In genomic region chr6:117534974-117535373, GRCh38 we compare ENCODE assay signal across 16 cellular contexts. TPM values are rescaled to one million over a fixed set of nuclear protein-coding genes. Genes with fewer than 3 reads are reported as not detected.
DNase-seq lines count a peak whose midpoint lies in the region; ATAC-seq and TF ChIP-seq lines count a peak whose summit lies in the region.
"Had no signal": no experiment of that assay in that cellular context is flagged by ENCODE, and none has a peak within 500 bp of the region (broad histone marks: within the 10 kb centered on the region; RNA-seq: fewer than 3 reads in every experiment).

No MANE protein-coding gene starts in this region.

- H3F3A ChIP-seq in neural progenitor cell (ENCODE audit: low read depth), result no peaks in the 10 kb centered on the region

- H4K20me1 ChIP-seq in BLaER1 treated with 17β-estradiol and CSF1 and Interleukin-3, amounts not matched to agents 10 nM and 100 nM, result no peaks in the 10 kb centered on the region
- no peaks in the 10 kb centered on the region for H4K20me1 ChIP-seq in hepatocyte (ENCODE audit: insufficient read depth, poor library complexity, severe bottlenecking)
- no peaks in the 10 kb centered on the region for H4K20me1 ChIP-seq in neural progenitor cell (ENCODE audit: low read depth)

- no peak for TF ChIP-seq POLR2A in esophagus squamous epithelium (IDR thresholded peaks at IDR 0.05)

- H3K4me2 ChIP-seq in BLaER1 treated with 17β-estradiol and CSF1 and Interleukin-3, amounts not matched to agents 10 nM and 100 nM, result peak overlapping the region in 6 of 11 experiments; percentile 0 to 45 (median 22); a peak in 5 of 22 replicates
- H3K4me2 ChIP-seq in hepatocyte, result no peak overlapping the region
- peak overlapping the region; percentile 51 for H3K4me2 ChIP-seq in neural progenitor cell
- H3K4me2 ChIP-seq: GM23338, KMS-11 had no signal

- no peaks in the 10 kb centered on the region for H3K9me2 ChIP-seq in hepatocyte (replicated peaks; ENCODE audit: insufficient read depth)

- no peak for ATAC-seq in SK-N-SH treated with all-trans-retinoic acid at 6 μM for 48 hours
- ATAC-seq in activated naive CD8-positive, alpha-beta T cell treated with anti-CD3 and anti-CD28 coated beads, Interleukin-2, amount 50 U/mL, for 24 hours, result no peak
- ATAC-seq: GM23338 had no signal

- H3K27me3 ChIP-seq in BLaER1 treated with 17β-estradiol and CSF1 and Interleukin-3, amounts not matched to agents 10 nM and 100 nM, result no peaks in the 10 kb centered on the region
- no peaks in the 10 kb centered on the region for H3K27me3 ChIP-seq in hepatocyte
- no peaks in the 10 kb centered on the region for H3K27me3 ChIP-seq in neural progenitor cell
- no peaks in the 10 kb centered on the region for H3K27me3 ChIP-seq in esophagus squamous epithelium

- TF ChIP-seq CTCF in hepatocyte (IDR thresholded peaks at IDR 0.05; ENCODE audit: poor library complexity), result no peak
- no peak for TF ChIP-seq CTCF in neural progenitor cell (IDR thresholded peaks at IDR 0.05)
- TF ChIP-seq CTCF in esophagus squamous epithelium (IDR thresholded peaks at IDR 0.05), result no peak

- no peaks in the 10 kb centered on the region for H3K36me3 ChIP-seq in BLaER1 treated with 17β-estradiol and CSF1 and Interleukin-3, amounts not matched to agents 10 nM and 100 nM
- H3K36me3 ChIP-seq in hepatocyte (replicated peaks; ENCODE audit: insufficient read depth, low read depth) (no peaks in the 10 kb centered on the region), neural progenitor cell (no peaks in the 10 kb centered on the region), esophagus squamous epithelium (peaks cover 0 to 28% (median 0%) of the 10 kb centered on the region in 3 donors)

- intact Hi-C loops in esophagus squamous epithelium (cut with DNase I), result no loop called here

- no peaks in the 10 kb centered on the region for H3K9me3 ChIP-seq in BLaER1 treated with 17β-estradiol and CSF1 and Interleukin-3, amounts not matched to agents 10 nM and 100 nM (replicated peaks in 1 of 11)
- H3K9me3 ChIP-seq in hepatocyte (ENCODE audit: low read depth), result no peaks in the 10 kb centered on the region
- no peaks in the 10 kb centered on the region for H3K9me3 ChIP-seq in neural progenitor cell (ENCODE audit: low read depth)
- no peaks in the 10 kb centered on the region for H3K9me3 ChIP-seq in esophagus squamous epithelium

- no peaks in the 10 kb centered on the region for H3K9me3 Mint-ChIP-seq in neural progenitor cell
- no peaks in the 10 kb centered on the region for H3K9me3 Mint-ChIP-seq in activated naive CD8-positive, alpha-beta T cell treated with anti-CD3 and anti-CD28 coated beads, Interleukin-2, amount 50 U/mL, for 24 hours
- H3K9me3 Mint-ChIP-seq: CD4-positive, alpha-beta memory T cell; GM23338 had no signal

- H3K27ac Mint-ChIP-seq in neural progenitor cell, result no peak overlapping the region
- no peak overlapping the region for H3K27ac Mint-ChIP-seq in activated naive CD8-positive, alpha-beta T cell treated with anti-CD3 and anti-CD28 coated beads, Interleukin-2, amount 50 U/mL, for 24 hours
- H3K27ac Mint-ChIP-seq: CD4-positive, alpha-beta memory T cell had no signal

- peaks cover 0 to 5% (median 0%) of the 10 kb centered on the region in 10 experiments; a peak in 3 of 20 replicates for H3K4me1 ChIP-seq in BLaER1 treated with 17β-estradiol and CSF1 and Interleukin-3, amounts not matched to agents 10 nM and 100 nM
- H3K4me1 ChIP-seq in hepatocyte (ENCODE audit: insufficient read depth) (peaks cover 17% of the 10 kb centered on the region), neural progenitor cell (peaks cover 11% of the 10 kb centered on the region), esophagus squamous epithelium (peaks cover 0 to 5% (median 0%) of the 10 kb centered on the region in 3 donors)

- H3K79me2 ChIP-seq in hepatocyte (no peaks in the 10 kb centered on the region), neural progenitor cell (ENCODE audit: low read depth) (no peaks in the 10 kb centered on the region)

- H3K27ac ChIP-seq in BLaER1 treated with 17β-estradiol and CSF1 and Interleukin-3, amounts not matched to agents 10 nM and 100 nM, result no peak overlapping the region
- peak overlapping the region; percentile 49 for H3K27ac ChIP-seq in hepatocyte
- H3K27ac ChIP-seq in neural progenitor cell, result no peak overlapping the region
- peak overlapping the region in 1 of 4 donors; percentile 26 for H3K27ac ChIP-seq in esophagus squamous epithelium
- H3K27ac ChIP-seq: KMS-11 had no signal

- peak; percentile 48 for DNase-seq in amniotic epithelial cell (ENCODE audit: low read depth)
- no peak for DNase-seq in hepatocyte (ENCODE audit: low spot score)
- no peak for DNase-seq in neural progenitor cell (ENCODE audit: low spot score)
- no peak for DNase-seq in activated naive CD8-positive, alpha-beta T cell treated with anti-CD3 and anti-CD28 coated beads, Interleukin-2, amount 50 U/mL, for 24 hours
- no peak for DNase-seq in esophagus squamous epithelium (lab: John Stamatoyannopoulos, UW)
- no peak for DNase-seq in SKM-1 treated with dmso at 0.1 percent for 144 hours (lab: John Stamatoyannopoulos, UW; ENCODE audit: unreplicated experiment)
- DNase-seq: CD4-positive, alpha-beta memory T cell; NCI-H1092; NCI-H2227 treated with DMSO at 0.1 percent for 48 hours; NCI-H524 treated with DMSO at 0.1 percent for 48 hours; NK-92 treated with Interleukin-12 subunit alpha and Interleukin-12 subunit beta, amount 100 ng/mL, for 24 hours; OCI-M1 had no signal

- peaks cover 18% of the 10 kb centered on the region for H3K4me1 Mint-ChIP-seq in neural progenitor cell
- H3K4me1 Mint-ChIP-seq in activated naive CD8-positive, alpha-beta T cell treated with anti-CD3 and anti-CD28 coated beads, Interleukin-2, amount 50 U/mL, for 24 hours, result no peaks in the 10 kb centered on the region
- H3K4me1 Mint-ChIP-seq: CD4-positive, alpha-beta memory T cell had no signal

- no peak overlapping the region for H3K9ac ChIP-seq in BLaER1 treated with 17β-estradiol and CSF1 and Interleukin-3, amounts not matched to agents 10 nM and 100 nM
- no peak overlapping the region for H3K9ac ChIP-seq in neural progenitor cell
- H3K9ac ChIP-seq: KMS-11 had no signal

- H2AFZ ChIP-seq in hepatocyte (no peak overlapping the region), neural progenitor cell (replicated peaks) (peak overlapping the region; percentile 15)
- H2AFZ ChIP-seq: GM23338 had no signal

- WGBS in hepatocyte (ENCODE audit: low lambda C conversion rate, missing lambda C conversion rate), result 77% methylated on average over 3 of the region's 3 CpGs
- 48 to 83% methylated on average over 3 of the region's 3 CpGs for WGBS in esophagus squamous epithelium, 2 donors

- no peak overlapping the region for H3K4me3 Mint-ChIP-seq in neural progenitor cell
- no peak overlapping the region for H3K4me3 Mint-ChIP-seq in activated naive CD8-positive, alpha-beta T cell treated with anti-CD3 and anti-CD28 coated beads, Interleukin-2, amount 50 U/mL, for 24 hours
- H3K4me3 Mint-ChIP-seq: CD4-positive, alpha-beta memory T cell; GM23338 had no signal

- H3K4me3 ChIP-seq in BLaER1 treated with 17β-estradiol and CSF1 and Interleukin-3, amounts not matched to agents 10 nM and 100 nM, result no peak overlapping the region
- no peak overlapping the region for H3K4me3 ChIP-seq in hepatocyte
- H3K4me3 ChIP-seq in neural progenitor cell, result no peak overlapping the region
- H3K4me3 ChIP-seq in esophagus squamous epithelium, result no peak overlapping the region
- H3K4me3 ChIP-seq: GM23338 had no signal

- H3K27me3 Mint-ChIP-seq in neural progenitor cell (ENCODE audit: insufficient read depth, low read depth), result peaks cover 2% of the 10 kb centered on the region
- H3K27me3 Mint-ChIP-seq in activated naive CD8-positive, alpha-beta T cell treated with anti-CD3 and anti-CD28 coated beads, Interleukin-2, amount 50 U/mL, for 24 hours, result peaks cover 13% of the 10 kb centered on the region

- peaks cover 2% of the 10 kb centered on the region for H3K36me3 Mint-ChIP-seq in neural progenitor cell
- H3K36me3 Mint-ChIP-seq in activated naive CD8-positive, alpha-beta T cell treated with anti-CD3 and anti-CD28 coated beads, Interleukin-2, amount 50 U/mL, for 24 hours (ENCODE audit: low read depth), result peaks cover 5% of the 10 kb centered on the region

TF ChIP-seq in SK-N-SH treated with all-trans-retinoic acid at 6 μM for 48 hours, 23 proteins besides CTCF, POLR2A, EP300 and RAD21:
- no peak for TF ChIP-seq CREB5 (CRISPR knock-in tag; IDR thresholded peaks at IDR 0.05; ENCODE audit: low read depth)

RNA-seq across cellular contexts. Expression of gene DCBLD1, which starts 52.5 kb away (rescaled TPM):
- total RNA-seq in hepatocyte (23.8 and 40.1 TPM in 2 replicates), neural progenitor cell (ENCODE audit: low replicate concordance) (6.4 and 7.5 TPM in 2 replicates), esophagus squamous epithelium (10 to 100 TPM in 2 of 4 donors, 1 to 10 TPM in 2; 6.7 to 19.1 (median 10.8) TPM)
- polyA plus RNA-seq in hepatocyte, result 12.8 and 18.9 TPM in 2 replicates
